Comparison of ENCODE assay signal across 1 cellular context in the genomic region with DNA sequence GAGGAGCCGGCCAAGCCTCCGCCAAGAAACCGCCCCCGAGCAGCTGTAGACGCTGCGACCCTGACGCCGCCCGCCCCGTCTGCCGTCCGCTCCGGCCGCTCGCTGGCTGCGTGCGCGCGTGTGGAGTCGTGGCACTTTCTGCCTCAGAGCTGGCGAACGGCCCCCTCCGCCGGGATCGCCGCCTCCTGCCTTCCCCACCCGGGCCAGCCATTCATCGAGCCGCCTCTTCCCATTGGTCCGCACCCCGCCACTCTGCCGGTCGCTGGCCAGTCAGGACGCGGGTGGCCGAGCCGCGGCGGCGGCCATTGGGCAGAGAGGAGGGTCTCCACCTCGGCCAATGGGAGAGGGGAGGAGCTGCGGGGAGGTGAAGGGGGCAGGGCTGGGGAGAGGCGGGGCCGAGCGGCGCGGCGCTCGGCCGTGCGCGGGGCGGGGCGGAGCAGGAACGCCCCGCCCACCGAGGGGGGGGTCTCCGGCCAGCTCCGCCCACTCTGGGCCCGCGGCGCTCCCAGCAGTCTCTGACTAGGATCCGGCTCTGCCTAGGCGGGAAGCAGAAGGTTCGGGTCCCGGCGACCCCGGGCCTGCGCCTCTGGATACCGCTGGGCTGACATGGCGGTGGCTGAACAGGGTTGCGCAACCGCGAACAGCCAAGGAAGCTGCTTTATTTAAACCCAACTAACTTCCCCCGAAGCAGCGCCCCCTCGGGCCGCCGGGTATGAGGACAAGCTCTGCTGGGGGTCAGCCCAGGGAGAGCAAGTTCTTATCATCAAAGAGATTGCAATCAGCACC.
A peak's percentile ranks its signal among the peaks of the same experiment; 100 is the strongest.
TF ChIP-seq lines count a peak whose summit lies in the region.

A gene with protein sequence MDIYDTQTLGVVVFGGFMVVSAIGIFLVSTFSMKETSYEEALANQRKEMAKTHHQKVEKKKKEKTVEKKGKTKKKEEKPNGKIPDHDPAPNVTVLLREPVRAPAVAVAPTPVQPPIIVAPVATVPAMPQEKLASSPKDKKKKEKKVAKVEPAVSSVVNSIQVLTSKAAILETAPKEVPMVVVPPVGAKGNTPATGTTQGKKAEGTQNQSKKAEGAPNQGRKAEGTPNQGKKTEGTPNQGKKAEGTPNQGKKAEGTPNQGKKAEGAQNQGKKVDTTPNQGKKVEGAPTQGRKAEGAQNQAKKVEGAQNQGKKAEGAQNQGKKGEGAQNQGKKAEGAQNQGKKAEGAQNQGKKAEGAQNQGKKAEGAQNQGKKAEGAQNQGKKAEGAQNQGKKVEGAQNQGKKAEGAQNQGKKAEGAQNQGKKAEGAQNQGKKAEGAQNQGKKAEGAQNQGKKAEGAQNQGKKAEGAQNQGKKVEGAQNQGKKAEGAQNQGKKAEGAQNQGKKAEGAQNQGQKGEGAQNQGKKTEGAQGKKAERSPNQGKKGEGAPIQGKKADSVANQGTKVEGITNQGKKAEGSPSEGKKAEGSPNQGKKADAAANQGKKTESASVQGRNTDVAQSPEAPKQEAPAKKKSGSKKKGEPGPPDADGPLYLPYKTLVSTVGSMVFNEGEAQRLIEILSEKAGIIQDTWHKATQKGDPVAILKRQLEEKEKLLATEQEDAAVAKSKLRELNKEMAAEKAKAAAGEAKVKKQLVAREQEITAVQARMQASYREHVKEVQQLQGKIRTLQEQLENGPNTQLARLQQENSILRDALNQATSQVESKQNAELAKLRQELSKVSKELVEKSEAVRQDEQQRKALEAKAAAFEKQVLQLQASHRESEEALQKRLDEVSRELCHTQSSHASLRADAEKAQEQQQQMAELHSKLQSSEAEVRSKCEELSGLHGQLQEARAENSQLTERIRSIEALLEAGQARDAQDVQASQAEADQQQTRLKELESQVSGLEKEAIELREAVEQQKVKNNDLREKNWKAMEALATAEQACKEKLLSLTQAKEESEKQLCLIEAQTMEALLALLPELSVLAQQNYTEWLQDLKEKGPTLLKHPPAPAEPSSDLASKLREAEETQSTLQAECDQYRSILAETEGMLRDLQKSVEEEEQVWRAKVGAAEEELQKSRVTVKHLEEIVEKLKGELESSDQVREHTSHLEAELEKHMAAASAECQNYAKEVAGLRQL (N-terminal part only) (minus strand): TSS at position 140 of the 786 bp plus-strand sequence. CDS start 21,735 bp downstream, outside the sequence.

TF ChIP-seq in HepG2, 621 proteins besides CTCF, POLR2A, EP300 and RAD21 (continued from another document and continues in another):
- TF ChIP-seq ZNF281 (CRISPR knock-in tag; IDR thresholded peaks at IDR 0.05; ENCODE audit: borderline replicate concordance) (no peak; the same call in none of the 2 replicates), PRPF4 (IDR thresholded peaks at IDR 0.05; ENCODE audit: low read depth, low read length, poor library complexity, severe bottlenecking) (peak; percentile 51), THAP9 (CRISPR knock-in tag; IDR thresholded peaks at IDR 0.05; ENCODE audit: borderline replicate concordance) (peak; percentile 81; the same call in 1 of the 2 replicates), SP140L (CRISPR knock-in tag; IDR thresholded peaks at IDR 0.05; ENCODE audit: borderline replicate concordance) (no peak; the same call in 1 of the 2 replicates), EEA1 (CRISPR knock-in tag; IDR thresholded peaks at IDR 0.05; ENCODE audit: borderline replicate concordance) (peak; percentile 39; the same call in 1 of the 2 replicates), CCAR2 (optimal IDR thresholded peaks at IDR 0.05; ENCODE audit: low read depth, low read length) (no peak), ZNF34 (CRISPR knock-in tag; IDR thresholded peaks at IDR 0.05; ENCODE audit: borderline replicate concordance) (no peak; the same call in 1 of the 2 replicates), FOSL1 (CRISPR knock-in tag; IDR thresholded peaks at IDR 0.05; ENCODE audit: borderline replicate concordance) (no peak; the same call in 1 of the 2 replicates), ZNF3 (CRISPR knock-in tag; IDR thresholded peaks at IDR 0.05) (no peak), ZSCAN5A (CRISPR knock-in tag; IDR thresholded peaks at IDR 0.05; ENCODE audit: borderline replicate concordance) (0 out of 2 replicates have a peak, but pooled peaks have one; percentile 39), JUNB (CRISPR knock-in tag; IDR thresholded peaks at IDR 0.05; ENCODE audit: borderline replicate concordance) (no peak), GATAD2A (CRISPR knock-in tag; IDR thresholded peaks at IDR 0.05) (peak; percentile 94), BCL6 (CRISPR knock-in tag; IDR thresholded peaks at IDR 0.05) (peak; percentile 80), ZSCAN25 (CRISPR knock-in tag; IDR thresholded peaks at IDR 0.05) (peak; percentile 43; the same call in 1 of the 2 replicates), ZNF572 (CRISPR knock-in tag; IDR thresholded peaks at IDR 0.05) (peak; percentile 93), ZBTB26 (CRISPR knock-in tag; IDR thresholded peaks at IDR 0.05; ENCODE audit: borderline replicate concordance) (peak; percentile 87), FOXA1 (IDR thresholded peaks at IDR 0.05) (no peak), FOXA1 (CRISPR knock-in tag; IDR thresholded peaks at IDR 0.05) (peak; percentile 58), ELF1 (CRISPR knock-in tag; IDR thresholded peaks at IDR 0.05) (peak; percentile 58), ZNF253 (CRISPR knock-in tag; IDR thresholded peaks at IDR 0.05; ENCODE audit: borderline replicate concordance) (no peak), DNMT1 (CRISPR knock-in tag; IDR thresholded peaks at IDR 0.05) (peak; percentile 49), ATF4 (CRISPR knock-in tag; IDR thresholded peaks at IDR 0.05) (peak in 1 of 2 experiments; percentile 79; a peak in 2 of 4 replicates), SIX1 (CRISPR knock-in tag; IDR thresholded peaks at IDR 0.05; ENCODE audit: borderline replicate concordance) (peak; percentile 74), ZNF670 (CRISPR knock-in tag; IDR thresholded peaks at IDR 0.05; ENCODE audit: borderline replicate concordance) (no peak; the same call in 1 of the 2 replicates)
- TF ChIP-seq, protein P1, sequence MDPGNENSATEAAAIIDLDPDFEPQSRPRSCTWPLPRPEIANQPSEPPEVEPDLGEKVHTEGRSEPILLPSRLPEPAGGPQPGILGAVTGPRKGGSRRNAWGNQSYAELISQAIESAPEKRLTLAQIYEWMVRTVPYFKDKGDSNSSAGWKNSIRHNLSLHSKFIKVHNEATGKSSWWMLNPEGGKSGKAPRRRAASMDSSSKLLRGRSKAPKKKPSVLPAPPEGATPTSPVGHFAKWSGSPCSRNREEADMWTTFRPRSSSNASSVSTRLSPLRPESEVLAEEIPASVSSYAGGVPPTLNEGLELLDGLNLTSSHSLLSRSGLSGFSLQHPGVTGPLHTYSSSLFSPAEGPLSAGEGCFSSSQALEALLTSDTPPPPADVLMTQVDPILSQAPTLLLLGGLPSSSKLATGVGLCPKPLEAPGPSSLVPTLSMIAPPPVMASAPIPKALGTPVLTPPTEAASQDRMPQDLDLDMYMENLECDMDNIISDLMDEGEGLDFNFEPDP (CRISPR knock-in tag; conservative IDR thresholded peaks at IDR 0.05) = no peak
- TF ChIP-seq, protein P2, sequence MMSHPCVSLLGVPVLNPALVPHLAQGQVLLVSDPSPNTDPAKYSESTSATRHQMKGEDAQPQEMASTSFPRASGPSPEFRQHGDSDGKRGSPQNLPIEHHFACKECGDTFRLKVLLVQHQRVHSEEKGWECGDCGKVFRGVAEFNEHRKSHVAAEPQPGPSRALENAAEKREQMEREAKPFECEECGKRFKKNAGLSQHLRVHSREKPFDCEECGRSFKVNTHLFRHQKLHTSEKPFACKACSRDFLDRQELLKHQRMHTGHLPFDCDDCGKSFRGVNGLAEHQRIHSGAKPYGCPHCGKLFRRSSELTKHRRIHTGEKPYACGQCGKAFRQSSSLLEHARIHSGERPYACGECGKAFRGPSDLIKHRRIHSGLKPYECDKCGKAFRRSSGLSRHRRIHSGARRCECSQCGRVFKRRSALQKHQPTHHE (CRISPR knock-in tag; IDR thresholded peaks at IDR 0.05; ENCODE audit: borderline replicate concordance) = peak; percentile 85; the same call in 1 of the 2 replicates
- TF ChIP-seq, protein P3, sequence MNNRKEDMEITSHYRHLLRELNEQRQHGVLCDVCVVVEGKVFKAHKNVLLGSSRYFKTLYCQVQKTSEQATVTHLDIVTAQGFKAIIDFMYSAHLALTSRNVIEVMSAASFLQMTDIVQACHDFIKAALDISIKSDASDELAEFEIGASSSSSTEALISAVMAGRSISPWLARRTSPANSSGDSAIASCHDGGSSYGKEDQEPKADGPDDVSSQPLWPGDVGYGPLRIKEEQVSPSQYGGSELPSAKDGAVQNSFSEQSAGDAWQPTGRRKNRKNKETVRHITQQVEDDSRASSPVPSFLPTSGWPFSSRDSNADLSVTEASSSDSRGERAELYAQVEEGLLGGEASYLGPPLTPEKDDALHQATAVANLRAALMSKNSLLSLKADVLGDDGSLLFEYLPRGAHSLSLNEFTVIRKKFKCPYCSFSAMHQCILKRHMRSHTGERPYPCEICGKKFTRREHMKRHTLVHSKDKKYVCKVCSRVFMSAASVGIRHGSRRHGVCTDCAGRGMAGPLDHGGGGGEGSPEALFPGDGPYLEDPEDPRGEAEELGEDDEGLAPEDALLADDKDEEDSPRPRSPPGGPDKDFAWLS (CRISPR knock-in tag; IDR thresholded peaks at IDR 0.05; ENCODE audit: borderline replicate concordance) = 0 out of 2 replicates have a peak, but pooled peaks have one; percentile 17
